Comparison of ENCODE assay signal across 21 cellular contexts in the genomic region with DNA sequence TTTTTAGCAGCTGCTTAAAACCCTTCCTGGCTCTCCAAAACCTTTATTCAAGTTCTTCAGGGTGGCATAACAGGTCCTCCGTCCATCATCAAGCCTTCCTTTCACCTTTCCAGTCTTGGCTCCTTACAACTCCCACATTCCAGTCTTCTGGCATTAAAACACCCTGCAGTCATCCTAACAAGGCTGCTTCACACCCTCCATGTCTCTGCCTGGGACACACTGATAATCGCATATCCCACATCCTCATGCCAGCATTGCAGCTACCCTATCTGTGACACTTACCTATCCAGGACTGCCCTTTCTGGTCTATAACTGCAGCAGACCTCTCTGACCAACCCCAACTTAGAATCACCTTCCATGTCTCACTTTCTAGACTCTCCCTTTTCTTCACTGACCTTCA. TPM values are rescaled to one million over a fixed set of nuclear protein-coding genes. Genes with fewer than 3 reads are reported as not detected.
"Had no signal": no experiment of that assay in that cellular context is flagged by ENCODE, and none has a peak within 500 bp of the region (broad histone marks: within the 10 kb centered on the region; RNA-seq: fewer than 3 reads in every experiment).

No MANE protein-coding gene starts in this region.

- H3K4me3 Mint-ChIP-seq: nephron progenitor cell; stimulated activated naive B cell treated with anti-CD40 and anti-IgM and Interleukin-4, amounts not matched to agents 10 μg/mL and 1 μg/mL and 100 μg/mL, for 72 hours; stimulated activated naive CD8-positive, alpha-beta T cell treated with anti-CD3 and anti-CD28 coated beads, Interleukin-15, amount 100 ng/mL, for 72 hours had no signal

- H3K27ac Mint-ChIP-seq: nephron progenitor cell; stimulated activated naive B cell treated with anti-CD40 and anti-IgM and Interleukin-4, amounts not matched to agents 10 μg/mL and 1 μg/mL and 100 μg/mL, for 72 hours; stimulated activated naive CD8-positive, alpha-beta T cell treated with anti-CD3 and anti-CD28 coated beads, Interleukin-15, amount 100 ng/mL, for 72 hours had no signal

- H3K9me3 Mint-ChIP-seq: nephron progenitor cell; stimulated activated naive B cell treated with anti-CD40 and anti-IgM and Interleukin-4, amounts not matched to agents 10 μg/mL and 1 μg/mL and 100 μg/mL, for 72 hours; stimulated activated naive CD8-positive, alpha-beta T cell treated with anti-CD3 and anti-CD28 coated beads, Interleukin-15, amount 100 ng/mL, for 72 hours had no signal

- ATAC-seq: esophagus mucosa; heart left ventricle; naive thymus-derived CD4-positive, alpha-beta T cell; psoas muscle; sciatic nerve; stimulated activated naive B cell treated with anti-CD40 and anti-IgM and Interleukin-4, amounts not matched to agents 10 μg/mL and 1 μg/mL and 100 μg/mL, for 72 hours; stimulated activated naive CD8-positive, alpha-beta T cell treated with anti-CD3 and anti-CD28 coated beads, Interleukin-15, amount 100 ng/mL, for 72 hours had no signal

- FAIRE-seq: frontal cortex had no signal

- H3K4me3 ChIP-seq: coronary artery, heart left ventricle, psoas muscle, skin epidermis, testis, transverse colon had no signal

- H3K9me3 ChIP-seq: heart left ventricle, psoas muscle, testis, transverse colon had no signal

- DNase-seq: effector CD4-positive, alpha-beta T cell; heart left ventricle; hippocampal formation; naive thymus-derived CD4-positive, alpha-beta T cell; nephron progenitor cell; psoas muscle; retina; stimulated activated CD4-positive, alpha-beta T cell treated with anti-CD3 and anti-CD28 coated beads, Interleukin-2, amount 100 ng/mL, for 24 hours; stimulated activated CD4-positive, alpha-beta T cell treated with anti-CD3 and anti-CD28 coated beads, Interleukin-4, amount 100 ng/mL, for 4 hours; stimulated activated naive B cell treated with anti-CD40 and anti-IgM and Interleukin-4, amounts not matched to agents 10 μg/mL and 1 μg/mL and 100 μg/mL, for 72 hours; stimulated activated naive CD8-positive, alpha-beta T cell treated with anti-CD3 and anti-CD28 coated beads, Interleukin-15, amount 100 ng/mL, for 72 hours; testis; transverse colon had no signal

- H3K27me3 ChIP-seq: testis had no signal

- H3K27ac ChIP-seq: coronary artery, heart left ventricle, psoas muscle, skin epidermis, testis, transverse colon had no signal

RNA-seq across cellular contexts. Expression of gene TLL2, which starts 2.6 kb away (rescaled TPM):
- total RNA-seq: mesenteric fat pad, mononuclear cell, subcutaneous adipose tissue had no signal
- polyA plus RNA-seq: naive thymus-derived CD4-positive, alpha-beta T cell had no signal
